In genomic region chr1:52842643-52843310, GRCh38 we compare ENCODE assay signal across 1 cellular context.
TF ChIP-seq lines count a peak whose summit lies in the region.

Gene ZYG11A (plus strand): TSS chr1:52842760. CDS start chr1:52842884, 124 bp downstream.

TF ChIP-seq in K562, 482 proteins besides CTCF, POLR2A, EP300 and RAD21 (continued from another document and continues in another):
- TF ChIP-seq AFF1 (IDR thresholded peaks at IDR 0.05; ENCODE audit: low read depth in 1 of 2, partially characterized antibody in 2 of 2) (no peak), CBX5 (IDR thresholded peaks at IDR 0.05; ENCODE audit: borderline replicate concordance, low read depth) (no peak), SRSF9 (IDR thresholded peaks at IDR 0.05; ENCODE audit: borderline replicate concordance, low read depth, low read length) (no peak), POLR3A (IDR thresholded peaks at IDR 0.05; ENCODE audit: borderline replicate concordance, extremely low read depth, insufficient read depth, insufficient read length) (no peak), ZNF263 (CRISPR knock-in tag; IDR thresholded peaks at IDR 0.05; ENCODE audit: borderline replicate concordance) (peak; percentile 60; the same call in 1 of the 2 replicates), JUND (IDR thresholded peaks at IDR 0.05; ENCODE audit: borderline replicate concordance, low read depth, low read length) (peak; percentile 50; the same call in 1 of the 2 replicates), JUND (tag; IDR thresholded peaks at IDR 0.05; ENCODE audit: borderline replicate concordance, low read depth, low read length) (no peak), NR4A1 (CRISPR knock-in tag; IDR thresholded peaks at IDR 0.05) (no peak; the same call in 1 of the 2 replicates), NR4A1 (tag; IDR thresholded peaks at IDR 0.05) (no peak), ZNF398 (CRISPR knock-in tag; IDR thresholded peaks at IDR 0.05) (no peak), THAP7 (CRISPR knock-in tag; IDR thresholded peaks at IDR 0.05) (no peak), PHB2 (IDR thresholded peaks at IDR 0.05; ENCODE audit: low read depth) (no peak), HMG20A (CRISPR knock-in tag; conservative IDR thresholded peaks at IDR 0.05) (no peak), POU5F1 (IDR thresholded peaks at IDR 0.05; ENCODE audit: borderline replicate concordance, low read depth, low read length, partially characterized antibody) (no peak), ZBTB33 (CRISPR knock-in tag; IDR thresholded peaks at IDR 0.05) (peak; percentile 27; the same call in 1 of the 2 replicates), GTF2F1 (IDR thresholded peaks at IDR 0.05; ENCODE audit: low read depth, low read length) (0 out of 2 replicates have a peak, but pooled peaks have one; percentile 33), ZNF134 (CRISPR knock-in tag; conservative IDR thresholded peaks at IDR 0.05) (no peak), KLF6 (CRISPR knock-in tag; IDR thresholded peaks at IDR 0.05; ENCODE audit: borderline replicate concordance) (no peak), TCF15 (CRISPR knock-in tag; IDR thresholded peaks at IDR 0.05) (no peak), PPARD (CRISPR knock-in tag; IDR thresholded peaks at IDR 0.05) (no peak), ZNF354B (CRISPR knock-in tag; IDR thresholded peaks at IDR 0.05) (no peak), EZH2 (IDR thresholded peaks at IDR 0.05; ENCODE audit: borderline replicate concordance, low read depth, low read length) (no peak), ZNF23 (CRISPR knock-in tag; IDR thresholded peaks at IDR 0.05) (no peak), CBX2 (IDR thresholded peaks at IDR 0.05; ENCODE audit: insufficient read depth, low read length, poor library complexity, severe bottlenecking) (no peak), MEF2D (tag; conservative IDR thresholded peaks at IDR 0.05; ENCODE audit: low read depth) (no peak), KDM1A (IDR thresholded peaks at IDR 0.05) (0 out of 4 replicates have a peak, but pooled peaks of 1 of the 2 experiments have one; percentile 13), SRSF7 (optimal IDR thresholded peaks at IDR 0.05; ENCODE audit: low read depth, low read length) (no peak), ETV1 (tag; conservative IDR thresholded peaks at IDR 0.05; ENCODE audit: low read depth) (no peak), STAG1 (CRISPR knock-in tag; IDR thresholded peaks at IDR 0.05; ENCODE audit: borderline replicate concordance) (no peak), CREM (IDR thresholded peaks at IDR 0.05; ENCODE audit: low read depth) (peak; percentile 87), SREBF1 (IDR thresholded peaks at IDR 0.05; ENCODE audit: borderline replicate concordance, low read depth, low read length) (no peak), C11orf30 (IDR thresholded peaks at IDR 0.05; ENCODE audit: low read depth) (no peak), ATF7 (IDR thresholded peaks at IDR 0.05) (peak; percentile 69), TCF3 (CRISPR knock-in tag; IDR thresholded peaks at IDR 0.05) (peak; percentile 3; the same call in 1 of the 2 replicates), ZNF740 (CRISPR knock-in tag; IDR thresholded peaks at IDR 0.05) (peak; percentile 98), ZNF740 (tag; IDR thresholded peaks at IDR 0.05) (peak in 1 of 2 experiments; percentile 87; a peak in 2 of 4 replicates), TCF7 (IDR thresholded peaks at IDR 0.05; ENCODE audit: borderline replicate concordance) (no peak), BRF1 (IDR thresholded peaks at IDR 0.05; ENCODE audit: borderline replicate concordance, extremely low read depth, insufficient read length) (no peak), BHLHE40 (IDR thresholded peaks at IDR 0.05; ENCODE audit: low read length) (peak; percentile 86), LEF1 (IDR thresholded peaks at IDR 0.05) (no peak), PHB (CRISPR knock-in tag; IDR thresholded peaks at IDR 0.05) (no peak), YBX1 (IDR thresholded peaks at IDR 0.05) (no peak), BACH1 (tag; IDR thresholded peaks at IDR 0.05) (no peak), HDAC1 (IDR thresholded peaks at IDR 0.05) (peak in 1 of 2 experiments; percentile 83; a peak in 2 of 4 replicates), PBX2 (CRISPR knock-in tag; IDR thresholded peaks at IDR 0.05; ENCODE audit: low read depth) (no peak), PBX2 (tag; conservative IDR thresholded peaks at IDR 0.05; ENCODE audit: low read depth) (no peak), THRB (CRISPR knock-in tag; conservative IDR thresholded peaks at IDR 0.05) (no peak), MECOM (CRISPR knock-in tag; IDR thresholded peaks at IDR 0.05) (no peak), CHCHD3 (CRISPR knock-in tag; IDR thresholded peaks at IDR 0.05) (no peak; the same call in 1 of the 2 replicates), L3MBTL2 (IDR thresholded peaks at IDR 0.05) (peak; percentile 100), PRPF4 (IDR thresholded peaks at IDR 0.05; ENCODE audit: insufficient read depth, low read depth, low read length, poor library complexity, severe bottlenecking) (peak; percentile 37), SIRT6 (IDR thresholded peaks at IDR 0.05; ENCODE audit: low read depth, low read length) (no peak), ZNF778 (CRISPR knock-in tag; IDR thresholded peaks at IDR 0.05) (no peak), CHD2 (IDR thresholded peaks at IDR 0.05; ENCODE audit: low read depth, low read length) (peak; percentile 99), VEZF1 (CRISPR knock-in tag; IDR thresholded peaks at IDR 0.05) (peak; percentile 89), CBX8 (IDR thresholded peaks at IDR 0.05; ENCODE audit: borderline replicate concordance, extremely low read depth, low read depth, low read length, poor library complexity, severe bottlenecking) (no peak), RCOR1 (IDR thresholded peaks at IDR 0.05; ENCODE audit: borderline replicate concordance in 1 of 2, low read depth in 2 of 2, low read length in 2 of 2) (peak in 1 of 2 experiments; percentile 77; a peak in 2 of 4 replicates), POLR3G (IDR thresholded peaks at IDR 0.05; ENCODE audit: extremely low read depth, insufficient read length, insufficient replicate concordance) (no peak), POLR2G (IDR thresholded peaks at IDR 0.05; ENCODE audit: low read depth, low read length) (peak; percentile 93), ZNF282 (CRISPR knock-in tag; IDR thresholded peaks at IDR 0.05) (peak; percentile 92)
